In the genomic region with DNA sequence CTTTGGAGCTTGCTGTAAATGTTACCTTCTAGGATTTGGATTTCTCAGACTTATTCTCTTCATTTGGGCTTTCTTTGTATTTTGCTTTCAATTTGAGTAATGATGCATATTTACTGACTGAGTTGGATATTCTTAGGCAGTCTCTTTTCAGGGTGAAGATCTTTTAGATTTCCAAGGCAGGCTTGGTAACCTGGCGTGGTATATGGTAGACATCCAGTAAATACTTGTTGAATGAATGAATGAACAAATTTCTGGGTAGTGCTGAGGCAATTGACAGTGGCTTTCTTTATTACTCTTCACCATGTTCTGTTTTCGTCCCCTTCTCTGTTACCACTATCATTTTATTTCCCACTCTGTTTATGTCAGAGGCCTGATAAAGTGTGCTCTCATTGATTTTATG, we compare ENCODE assay signal across 23 cellular contexts. TPM values are rescaled to one million over a fixed set of nuclear protein-coding genes. Genes with fewer than 3 reads are reported as not detected.
DNase-seq lines count a peak whose midpoint lies in the region; ATAC-seq and TF ChIP-seq lines count a peak whose summit lies in the region.
"Had no signal": no experiment of that assay in that cellular context is flagged by ENCODE, and none has a peak within 500 bp of the region (broad histone marks: within the 10 kb centered on the region; RNA-seq: fewer than 3 reads in every experiment).

No MANE protein-coding gene starts in this region.

- no peak overlapping the region for H2BK5ac ChIP-seq in mesenchymal stem cell (ENCODE audit: low read depth, low read length, poor library complexity, severe bottlenecking)

- no peak overlapping the region for H3K18ac ChIP-seq in mesenchymal stem cell (ENCODE audit: low read depth in 1 of 2, low read length in 2 of 2)

- H3K4ac ChIP-seq in mesenchymal stem cell (ENCODE audit: low read depth in 1 of 2, low read length in 2 of 2), result no peak overlapping the region

- H2AFZ ChIP-seq in ACC112 (ENCODE audit: low read length, unreplicated experiment) (peak overlapping the region; percentile 79), mesenchymal stem cell (ENCODE audit: low read depth, low read length) (no peak overlapping the region), smooth muscle cell (ENCODE audit: low read depth) (no peak overlapping the region)

- H3K4me1 ChIP-seq in ACC112 (ENCODE audit: control insufficient read depth, insufficient read depth, low read length, unreplicated experiment), result peaks cover 44% of the 10 kb centered on the region
- H3K4me1 ChIP-seq in mesenchymal stem cell (ENCODE audit: control insufficient read depth, insufficient read depth, low read depth, low read length), result no peaks in the 10 kb centered on the region
- no peaks in the 10 kb centered on the region for H3K4me1 ChIP-seq in smooth muscle cell (ENCODE audit: low read depth)
- H3K4me1 ChIP-seq in spleen, result peaks cover 0 to 5% (median 0%) of the 10 kb centered on the region in 6 donors
- H3K4me1 ChIP-seq: Caco-2, SJCRH30 had no signal

- no peak overlapping the region for H4K8ac ChIP-seq in mesenchymal stem cell (ENCODE audit: low read length)

- H3K4me3 ChIP-seq in ACC112 (ENCODE audit: low read depth, low read length) (peak overlapping the region; percentile 55), astrocyte of the spinal cord (ENCODE audit: low read depth, low read length) (no peak overlapping the region), mesenchymal stem cell (ENCODE audit: insufficient read depth in 1 of 2, low read depth in 1 of 2, low read length in 2 of 2) (peak overlapping the region in 1 of 2 experiments; percentile 45), smooth muscle cell (no peak overlapping the region), spleen (no peak overlapping the region)
- H3K4me3 ChIP-seq: BLaER1 treated with 17β-estradiol and CSF1 and Interleukin-3, amounts not matched to agents 10 nM and 100 nM; HAP-1; MG63; SJCRH30 had no signal

- H3K27ac ChIP-seq in ACC112 (ENCODE audit: low read depth, low read length), result peak overlapping the region; percentile 88
- no peak overlapping the region for H3K27ac ChIP-seq in mesenchymal stem cell (ENCODE audit: low read length, poor library complexity, severe bottlenecking)
- H3K27ac ChIP-seq in smooth muscle cell (ENCODE audit: low read depth), result peak overlapping the region; percentile 40
- no peak overlapping the region for H3K27ac ChIP-seq in spleen
- H3K27ac ChIP-seq: BLaER1 treated with 17β-estradiol and CSF1 and Interleukin-3, amounts not matched to agents 10 nM and 100 nM; SJCRH30 had no signal

- H3K23ac ChIP-seq in mesenchymal stem cell (ENCODE audit: low read length in 2 of 2), result no peak overlapping the region

- H3K79me2 ChIP-seq in ACC112 (ENCODE audit: control insufficient read depth, insufficient read depth, low read length, unreplicated experiment) (no peaks in the 10 kb centered on the region), smooth muscle cell (ENCODE audit: low read depth) (no peaks in the 10 kb centered on the region)

- H3K36me3 ChIP-seq in ACC112 (ENCODE audit: insufficient read depth, low read length) (no peaks in the 10 kb centered on the region), mesenchymal stem cell (ENCODE audit: control insufficient read depth in 1 of 2, insufficient read depth in 2 of 2, low read depth in 1 of 2, low read length in 2 of 2) (peaks cover 0 to 3% of the 10 kb centered on the region in 2 experiments), smooth muscle cell (ENCODE audit: low read depth) (no peaks in the 10 kb centered on the region), spleen (peaks cover 0 to 49% (median 3%) of the 10 kb centered on the region in 6 donors)
- H3K36me3 ChIP-seq: BLaER1 treated with 17β-estradiol and CSF1 and Interleukin-3, amounts not matched to agents 10 nM and 100 nM; HAP-1; MG63; SJCRH30 had no signal

- H2AK5ac ChIP-seq in mesenchymal stem cell (ENCODE audit: low read length, severe bottlenecking), result no peak overlapping the region

- H4K91ac ChIP-seq in mesenchymal stem cell (ENCODE audit: low read length), result no peak overlapping the region

- intact Hi-C loops in spleen (cut with DNase I; ENCODE audit: low total_unique reads), result no loop called here

- H2BK15ac ChIP-seq in mesenchymal stem cell (ENCODE audit: low read depth, poor library complexity, severe bottlenecking), result no peak overlapping the region

- DNase-seq in astrocyte of the spinal cord (ENCODE audit: low read depth, low spot score), result peak; percentile 6
- DNase-seq in mesenchymal stem cell, result no peak
- no peak for DNase-seq in smooth muscle cell (lab: John Stamatoyannopoulos, UW; ENCODE audit: unreplicated experiment)
- DNase-seq in spleen, result no peak
- no peak for DNase-seq in NK-92 (lab: John Stamatoyannopoulos, UW; ENCODE audit: unreplicated experiment)
- DNase-seq: Caco-2; CD8-positive, alpha-beta T cell; GOT3; KG1; MG63; NCI-H1105 treated with DMSO at 0.1 percent for 48 hours; NCI-H146; NCI-H2029; NCI-H446; NCI-H524 treated with DMSO at 0.1 percent for 48 hours; NCI-H774; NK-92 treated with Interleukin-12 subunit alpha and Interleukin-12 subunit beta, amount 100 ng/mL, for 24 hours; PC-3; SJCRH30 had no signal

- 93% methylated on average over 1 of the region's 2 CpGs for WGBS in mesenchymal stem cell
- 79% methylated on average over 2 of the region's 2 CpGs for WGBS in smooth muscle cell (ENCODE audit: low lambda C conversion rate)
- 93 to 98% (median 96%) methylated on average over 2 of the region's 2 CpGs for whole genome bisulfite sequencing in spleen, 5 donors

- no peaks in the 10 kb centered on the region for H3K27me3 ChIP-seq in ACC112 (ENCODE audit: insufficient read depth, low read length)
- no peaks in the 10 kb centered on the region for H3K27me3 ChIP-seq in mesenchymal stem cell (ENCODE audit: control insufficient read depth in 1 of 2, insufficient read depth in 1 of 2, low read length in 2 of 2)
- no peaks in the 10 kb centered on the region for H3K27me3 ChIP-seq in smooth muscle cell (ENCODE audit: low read depth)
- H3K27me3 ChIP-seq in spleen (replicated peaks in 1 of 7), result no peaks in the 10 kb centered on the region
- H3K27me3 ChIP-seq: BLaER1 treated with 17β-estradiol and CSF1 and Interleukin-3, amounts not matched to agents 10 nM and 100 nM; MG63; SJCRH30 had no signal

- no peak for TF ChIP-seq POLR2A in spleen (IDR thresholded peaks at IDR 0.05)

- no peak overlapping the region for H2BK120ac ChIP-seq in mesenchymal stem cell (ENCODE audit: low read depth, low read length)

- H2BK12ac ChIP-seq in mesenchymal stem cell (ENCODE audit: low read length in 2 of 2), result no peak overlapping the region

- H3K9ac ChIP-seq in mesenchymal stem cell (ENCODE audit: low read length) (peak overlapping the region; percentile 76), smooth muscle cell (ENCODE audit: low read depth) (no peak overlapping the region)
- H3K9ac ChIP-seq: BLaER1 treated with 17β-estradiol and CSF1 and Interleukin-3, amounts not matched to agents 10 nM and 100 nM had no signal

- H3K9me3 ChIP-seq in mesenchymal stem cell (ENCODE audit: control insufficient read depth, low read length) (no peaks in the 10 kb centered on the region), smooth muscle cell (replicated peaks; ENCODE audit: low read depth) (no peaks in the 10 kb centered on the region), spleen (peaks cover 0 to 6% (median 0%) of the 10 kb centered on the region in 8 donors)
- H3K9me3 ChIP-seq: Caco-2, HAP-1, MG63, SJCRH30 had no signal

- peaks cover 2% of the 10 kb centered on the region for H3K79me1 ChIP-seq in mesenchymal stem cell (replicated peaks; ENCODE audit: low read length, poor library complexity, severe bottlenecking)

- in situ Hi-C loops in astrocyte of the spinal cord (cut with HindIII; ENCODE audit: low sequenced_read_pairs), result no loop called here

- ATAC-seq in GM18520 (IDR thresholded peaks at IDR 0.05; ENCODE audit: unreplicated experiment), result no peak
- ATAC-seq: CD8-positive, alpha-beta T cell; PC-3 had no signal

- TF ChIP-seq CTCF in astrocyte of the spinal cord (IDR thresholded peaks at IDR 0.05; ENCODE audit: low read depth, low read length) (no peak), smooth muscle cell (IDR thresholded peaks at IDR 0.05; ENCODE audit: borderline replicate concordance, insufficient read depth, poor library complexity, severe bottlenecking) (no peak), spleen (IDR thresholded peaks at IDR 0.05 in 8 of 11, conservative IDR thresholded peaks at IDR 0.05 in 3 of 11) (no peak)

- H4K20me1 ChIP-seq in smooth muscle cell (ENCODE audit: low read depth), result no peaks in the 10 kb centered on the region
- H4K20me1 ChIP-seq: BLaER1 treated with 17β-estradiol and CSF1 and Interleukin-3, amounts not matched to agents 10 nM and 100 nM had no signal

- H3F3A ChIP-seq in smooth muscle cell (ENCODE audit: low read depth), result no peaks in the 10 kb centered on the region

- no peak overlapping the region for H3K14ac ChIP-seq in mesenchymal stem cell (ENCODE audit: low read length in 2 of 2)

- H3K4me2 ChIP-seq in mesenchymal stem cell (ENCODE audit: low read length, poor library complexity, severe bottlenecking) (no peak overlapping the region), smooth muscle cell (no peak overlapping the region)
- H3K4me2 ChIP-seq: BLaER1 treated with 17β-estradiol and CSF1 and Interleukin-3, amounts not matched to agents 10 nM and 100 nM had no signal

RNA-seq across cellular contexts. Expression of a gene that starts 27.1 kb away (rescaled TPM):
- 8.6 TPM for polyA plus RNA-seq in mesenchymal stem cell (2013, experiment 1 of 2)
- 8.4 TPM for polyA plus RNA-seq in mesenchymal stem cell (2013, experiment 2 of 2)
- total RNA-seq in smooth muscle cell (19.6 and 25.5 TPM in 2 replicates), spleen (10 to 100 TPM; 18.8 to 44.1 (median 29.6) TPM)
- polyA plus RNA-seq in smooth muscle cell (12.8 and 13.4 TPM in 2 replicates), spleen (1 to 10 TPM; 2.3 to 4.0 (median 3.9) TPM)

RNA-seq across cellular contexts. Expression of a gene that starts 47.2 kb away (rescaled TPM):
- 25.9 TPM for polyA plus RNA-seq in mesenchymal stem cell (2013, experiment 1 of 2)
- polyA plus RNA-seq in mesenchymal stem cell (2013, experiment 2 of 2), result 26.1 TPM
- 15.3 and 23.9 TPM in 2 replicates for total RNA-seq in smooth muscle cell
- polyA plus RNA-seq in smooth muscle cell, result 23.3 and 28.3 TPM in 2 replicates
- total RNA-seq in spleen, result 10 to 100 TPM; 12.6 to 28.0 (median 18.8) TPM
- polyA plus RNA-seq in spleen, result 10 to 100 TPM; 19.3 to 48.1 (median 33.3) TPM

Comparison
In these comparisons a context has a peak if more than half of its experiments do, and no peak if none do; other contexts are left out.
1. H3K27ac ChIP-seq: peak in ACC112 (single experiment) and smooth muscle cell (single experiment); none in mesenchymal stem cell (single experiment) and spleen (0 of 8).